ENCODE assay signal across 8 cellular contexts in the genomic region with DNA sequence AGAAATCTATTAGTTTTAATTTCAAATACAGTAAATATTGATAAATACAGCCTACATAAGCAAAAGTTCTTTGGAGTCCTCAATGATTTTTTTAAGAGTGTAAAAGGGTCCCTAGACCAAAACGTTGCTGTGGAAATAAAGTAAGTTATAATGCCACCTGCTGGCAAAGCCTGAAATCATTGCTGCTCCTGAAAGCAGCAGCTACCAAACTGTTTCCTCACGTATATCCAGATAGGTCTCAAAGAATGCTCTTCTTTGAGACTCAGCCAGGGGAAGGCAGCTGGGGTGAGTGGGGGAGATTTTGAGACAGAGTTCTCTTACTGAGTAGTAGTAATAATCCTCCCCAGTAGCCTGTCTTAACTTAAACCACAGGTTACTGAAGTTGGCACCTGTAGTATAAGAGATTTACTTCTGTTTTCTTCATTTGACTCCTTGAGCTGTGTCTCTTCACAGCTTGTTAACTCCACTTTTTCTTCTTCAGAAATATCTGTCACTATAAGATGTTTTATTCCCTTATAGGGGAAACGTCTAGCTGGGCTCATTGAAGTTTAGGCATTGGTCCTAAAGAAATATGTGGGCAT.
A peak's percentile ranks its signal among the peaks of the same experiment; 100 is the strongest.
DNase-seq lines count a peak whose midpoint lies in the region; ATAC-seq and TF ChIP-seq lines count a peak whose summit lies in the region.

No MANE protein-coding gene starts in this region.

- ATAC-seq in HG03175 (IDR thresholded peaks at IDR 0.05; ENCODE audit: unreplicated experiment) (peak; percentile 42), GM21381 (IDR thresholded peaks at IDR 0.05; ENCODE audit: unreplicated experiment) (no peak)

- TF ChIP-seq CTCF in brain microvascular endothelial cell (IDR thresholded peaks at IDR 0.05; ENCODE audit: low read depth, low read length, missing control alignments) = peak; percentile 79
- TF ChIP-seq CTCF in tibial nerve (IDR thresholded peaks at IDR 0.05) = peak; percentile 34 to 63 (median 47)

- peak; percentile 17 for DNase-seq in activated CD8-positive, alpha-beta memory T cell treated with anti-CD3 and anti-CD28 coated beads, Interleukin-2, amount 50 U/mL, for 4 hours
- DNase-seq in activated CD8-positive, alpha-beta memory T cell treated with anti-CD3 and anti-CD28 coated beads for 24 hours = no peak
- peak; percentile 74 for DNase-seq in OCI-M1 (lab: John Stamatoyannopoulos, UW)
- DNase-seq in brain microvascular endothelial cell = peak; percentile 60
- DNase-seq in left kidney (ENCODE audit: low read depth, low spot score) = peak; percentile 83
- peak in 1 of 2 donors; percentile 58 for DNase-seq in tibial nerve (ENCODE audit: low spot score in 2 of 2)

- TF ChIP-seq EP300 in tibial nerve (IDR thresholded peaks at IDR 0.05) = no peak

- H3K36me3 ChIP-seq in brain microvascular endothelial cell (replicated peaks) = peaks cover 17% of the 10 kb centered on the region
- H3K36me3 ChIP-seq in tibial nerve = peaks cover 0 to 83% (median 0%) of the 10 kb centered on the region in 3 donors

- 3 to 13% methylated on average over 3 of the region's 3 CpGs for WGBS in tibial nerve, 2 donors

- in situ Hi-C loops in brain microvascular endothelial cell (cut with HindIII; ENCODE audit: low pct_ligation_motif_present, low sequenced_read_pairs) = no loop called here

- no peak overlapping the region for H3K4me3 ChIP-seq in brain microvascular endothelial cell (ENCODE audit: low read depth, low read length)
- no peak overlapping the region for H3K4me3 ChIP-seq in tibial nerve

- H3K9me3 ChIP-seq in tibial nerve = no peaks in the 10 kb centered on the region

- no peaks in the 10 kb centered on the region for H3K27me3 ChIP-seq in brain microvascular endothelial cell (replicated peaks)
- H3K27me3 ChIP-seq in tibial nerve = no peaks in the 10 kb centered on the region

- H3K27ac ChIP-seq in brain microvascular endothelial cell = no peak overlapping the region
- H3K27ac ChIP-seq in tibial nerve = peak overlapping the region in 1 of 4 donors; percentile 15

- peaks cover 0 to 7% (median 3%) of the 10 kb centered on the region in 4 donors for H3K4me1 ChIP-seq in tibial nerve

- no peak for TF ChIP-seq POLR2A in tibial nerve (IDR thresholded peaks at IDR 0.05)
